In genomic region chr10:80046629-80047441, GRCh38 we compare ENCODE assay signal across 8 cellular contexts. TPM values are rescaled to one million over a fixed set of nuclear protein-coding genes. Genes with fewer than 3 reads are reported as not detected.
DNase-seq lines count a peak whose midpoint lies in the region; FAIRE-seq and TF ChIP-seq lines count a peak whose summit lies in the region.
"Had no signal": no experiment of that assay in that cellular context is flagged by ENCODE, and none has a peak within 500 bp of the region (broad histone marks: within the 10 kb centered on the region; RNA-seq: fewer than 3 reads in every experiment).

No MANE protein-coding gene starts in this region.

- TF ChIP-seq POLR2A in GM12892 (IDR thresholded peaks at IDR 0.05; ENCODE audit: low read depth, low read length), result no peak

- DNase-seq in GM12892 (ENCODE audit: insufficient read length) (peak; percentile 25), HFFc6 (peak; percentile 70), NCI-H1694 treated with DMSO at 0.1 percent for 48 hours (lab: John Stamatoyannopoulos, UW) (peak; percentile 63), cardiac fibroblast (ENCODE audit: low read depth in 2 of 2) (peak; percentile 77 to 81), kidney tubule cell (ENCODE audit: low spot score) (peak; percentile 72)
- DNase-seq in activated CD4-positive, CD25-positive, alpha-beta regulatory T cell (lab: John Stamatoyannopoulos, UW), result peak; percentile 41 to 55 (median 50)
- peak; percentile 54 for DNase-seq in stimulated activated CD4-positive, alpha-beta T cell treated with anti-CD3 and anti-CD28 coated beads, Interleukin-2, amount 100 ng/mL, for 4 hours (ENCODE audit: low read depth)

- TF ChIP-seq CTCF in HFFc6 (IDR thresholded peaks at IDR 0.05) (peak; percentile 97), cardiac fibroblast (IDR thresholded peaks at IDR 0.05; ENCODE audit: low read depth, low read length) (peak; percentile 96)

- H3K4me1 Mint-ChIP-seq in HFFc6 (ENCODE audit: low read depth), result no peaks in the 10 kb centered on the region

- H3K4me3 Mint-ChIP-seq in HFFc6, result no peak overlapping the region

- H3K9me3 Mint-ChIP-seq in HFFc6, result no peaks in the 10 kb centered on the region

- no peak overlapping the region for H3K27ac Mint-ChIP-seq in HFFc6

- no peaks in the 10 kb centered on the region for H3K36me3 Mint-ChIP-seq in HFFc6 (ENCODE audit: low read depth)

- FAIRE-seq in GM12892 (lab: Jason Lieb, UNC), result peak; percentile 75

- peaks cover 12% of the 10 kb centered on the region for H3K27me3 Mint-ChIP-seq in HFFc6 (ENCODE audit: insufficient read depth)

- H3K4me3 ChIP-seq in cardiac fibroblast (replicated peaks in 1 of 2; ENCODE audit: low read depth in 2 of 2, low read length in 2 of 2), result no peak overlapping the region
- H3K4me3 ChIP-seq: skin epidermis had no signal

RNA-seq across cellular contexts. Expression of gene TMEM254, which starts 31.6 kb away (rescaled TPM):
- 14.1 TPM for polyA plus RNA-seq in GM12892 (2012; ENCODE audit: missing spikeins)
- total RNA-seq in HFFc6 (2021; fragmentation: NEBNext Ultra II Directional; extraction: Animal tissue kit (Norgen Biotek cat#: 25700)), result 10 to 100 TPM; 11.7 to 14.8 (median 13.7) TPM

Comparison
In these comparisons a context has a peak if more than half of its experiments do, and no peak if none do; other contexts are left out.
1. DNase-seq: peak in every context shown above with its lines; median percentile 79 in cardiac fibroblast; 72 in kidney tubule cell; 70 in HFFc6; 63 in NCI-H1694 treated with DMSO at 0.1 percent for 48 hours; 54 in stimulated activated CD4-positive, alpha-beta T cell treated with anti-CD3 and anti-CD28 coated beads, Interleukin-2, amount 100 ng/mL, for 4 hours; 50 in activated CD4-positive, CD25-positive, alpha-beta regulatory T cell; 25 in GM12892.